Comparison of ENCODE assay signal across 1 cellular context in genomic region chr6:71388068-71388744, GRCh38.
TF ChIP-seq lines count a peak whose summit lies in the region.

No MANE protein-coding gene starts in this region.

TF ChIP-seq in HepG2, 621 proteins besides CTCF, POLR2A, EP300 and RAD21 (continued from another document):
- TF ChIP-seq, protein P1, sequence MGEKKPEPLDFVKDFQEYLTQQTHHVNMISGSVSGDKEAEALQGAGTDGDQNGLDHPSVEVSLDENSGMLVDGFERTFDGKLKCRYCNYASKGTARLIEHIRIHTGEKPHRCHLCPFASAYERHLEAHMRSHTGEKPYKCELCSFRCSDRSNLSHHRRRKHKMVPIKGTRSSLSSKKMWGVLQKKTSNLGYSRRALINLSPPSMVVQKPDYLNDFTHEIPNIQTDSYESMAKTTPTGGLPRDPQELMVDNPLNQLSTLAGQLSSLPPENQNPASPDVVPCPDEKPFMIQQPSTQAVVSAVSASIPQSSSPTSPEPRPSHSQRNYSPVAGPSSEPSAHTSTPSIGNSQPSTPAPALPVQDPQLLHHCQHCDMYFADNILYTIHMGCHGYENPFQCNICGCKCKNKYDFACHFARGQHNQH (CRISPR knock-in tag; IDR thresholded peaks at IDR 0.05): no peak
- TF ChIP-seq, protein P2, sequence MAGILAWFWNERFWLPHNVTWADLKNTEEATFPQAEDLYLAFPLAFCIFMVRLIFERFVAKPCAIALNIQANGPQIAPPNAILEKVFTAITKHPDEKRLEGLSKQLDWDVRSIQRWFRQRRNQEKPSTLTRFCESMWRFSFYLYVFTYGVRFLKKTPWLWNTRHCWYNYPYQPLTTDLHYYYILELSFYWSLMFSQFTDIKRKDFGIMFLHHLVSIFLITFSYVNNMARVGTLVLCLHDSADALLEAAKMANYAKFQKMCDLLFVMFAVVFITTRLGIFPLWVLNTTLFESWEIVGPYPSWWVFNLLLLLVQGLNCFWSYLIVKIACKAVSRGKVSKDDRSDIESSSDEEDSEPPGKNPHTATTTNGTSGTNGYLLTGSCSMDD (CRISPR knock-in tag; IDR thresholded peaks at IDR 0.05): no peak
- TF ChIP-seq ZNF569 (CRISPR knock-in tag; IDR thresholded peaks at IDR 0.05; ENCODE audit: borderline replicate concordance): no peak
- no peak for TF ChIP-seq AHDC1 (CRISPR knock-in tag; IDR thresholded peaks at IDR 0.05; ENCODE audit: borderline replicate concordance)
- TF ChIP-seq ELF3 (CRISPR knock-in tag; IDR thresholded peaks at IDR 0.05): no peak
TF ChIP-seq in HepG2: peak in this region for 0.
